In genomic region chr15:59457103-59457502, GRCh38 we compare ENCODE assay signal across 1 cellular context.
TF ChIP-seq lines count a peak whose summit lies in the region.

No MANE protein-coding gene starts in this region.

TF ChIP-seq in GM12878, 131 proteins besides CTCF, POLR2A, EP300 and RAD21:
- TF ChIP-seq BCL3 (IDR thresholded peaks at IDR 0.05; ENCODE audit: borderline replicate concordance, insufficient read depth, low read depth, low read length, poor library complexity, severe bottlenecking) = no peak
- no peak for TF ChIP-seq ZNF24 (IDR thresholded peaks at IDR 0.05)
- no peak for TF ChIP-seq LARP7 (IDR thresholded peaks at IDR 0.05)
- no peak for TF ChIP-seq TAF1 (IDR thresholded peaks at IDR 0.05; ENCODE audit: borderline replicate concordance, low read depth, low read length)
- TF ChIP-seq NR2F1 (conservative IDR thresholded peaks at IDR 0.05) = no peak
- no peak for TF ChIP-seq FOXK2 (IDR thresholded peaks at IDR 0.05)
- TF ChIP-seq KLF5 (IDR thresholded peaks at IDR 0.05; ENCODE audit: partially characterized antibody) = no peak
- TF ChIP-seq MLLT1 (IDR thresholded peaks at IDR 0.05) = no peak
- no peak for TF ChIP-seq POLR2AphosphoS5 (IDR thresholded peaks at IDR 0.05; ENCODE audit: low read length)
- no peak for TF ChIP-seq ZNF217 (IDR thresholded peaks at IDR 0.05)
